2 cellular contexts compared by ENCODE assay signal in the genomic region with DNA sequence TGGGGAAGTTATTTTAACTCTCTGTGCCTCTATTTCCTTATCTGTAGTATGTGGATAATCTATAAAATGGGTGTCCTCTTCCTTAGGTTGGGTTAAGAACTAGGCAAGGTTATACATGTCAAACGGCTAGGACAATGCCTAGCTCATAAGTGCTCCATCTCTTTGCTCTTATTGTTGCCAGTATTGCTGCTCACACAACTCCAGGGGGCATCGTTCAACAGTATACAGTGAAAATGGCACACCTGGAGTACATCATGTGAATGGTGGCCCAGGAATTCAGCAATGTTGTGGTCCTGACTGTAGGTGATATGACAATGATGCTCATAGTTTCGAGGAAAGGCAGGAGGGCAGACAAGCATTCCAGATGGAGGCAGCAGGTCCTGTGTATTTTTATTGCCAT.
TF ChIP-seq lines count a peak whose summit lies in the region.

No MANE protein-coding gene starts in this region.

TF ChIP-seq in GM23338, 12 proteins besides CTCF, POLR2A, EP300 and RAD21 (continues in another document):
- no peak for TF ChIP-seq ZNF331 (CRISPR knock-in tag; IDR thresholded peaks at IDR 0.05; ENCODE audit: low read depth)
- TF ChIP-seq, protein P1, sequence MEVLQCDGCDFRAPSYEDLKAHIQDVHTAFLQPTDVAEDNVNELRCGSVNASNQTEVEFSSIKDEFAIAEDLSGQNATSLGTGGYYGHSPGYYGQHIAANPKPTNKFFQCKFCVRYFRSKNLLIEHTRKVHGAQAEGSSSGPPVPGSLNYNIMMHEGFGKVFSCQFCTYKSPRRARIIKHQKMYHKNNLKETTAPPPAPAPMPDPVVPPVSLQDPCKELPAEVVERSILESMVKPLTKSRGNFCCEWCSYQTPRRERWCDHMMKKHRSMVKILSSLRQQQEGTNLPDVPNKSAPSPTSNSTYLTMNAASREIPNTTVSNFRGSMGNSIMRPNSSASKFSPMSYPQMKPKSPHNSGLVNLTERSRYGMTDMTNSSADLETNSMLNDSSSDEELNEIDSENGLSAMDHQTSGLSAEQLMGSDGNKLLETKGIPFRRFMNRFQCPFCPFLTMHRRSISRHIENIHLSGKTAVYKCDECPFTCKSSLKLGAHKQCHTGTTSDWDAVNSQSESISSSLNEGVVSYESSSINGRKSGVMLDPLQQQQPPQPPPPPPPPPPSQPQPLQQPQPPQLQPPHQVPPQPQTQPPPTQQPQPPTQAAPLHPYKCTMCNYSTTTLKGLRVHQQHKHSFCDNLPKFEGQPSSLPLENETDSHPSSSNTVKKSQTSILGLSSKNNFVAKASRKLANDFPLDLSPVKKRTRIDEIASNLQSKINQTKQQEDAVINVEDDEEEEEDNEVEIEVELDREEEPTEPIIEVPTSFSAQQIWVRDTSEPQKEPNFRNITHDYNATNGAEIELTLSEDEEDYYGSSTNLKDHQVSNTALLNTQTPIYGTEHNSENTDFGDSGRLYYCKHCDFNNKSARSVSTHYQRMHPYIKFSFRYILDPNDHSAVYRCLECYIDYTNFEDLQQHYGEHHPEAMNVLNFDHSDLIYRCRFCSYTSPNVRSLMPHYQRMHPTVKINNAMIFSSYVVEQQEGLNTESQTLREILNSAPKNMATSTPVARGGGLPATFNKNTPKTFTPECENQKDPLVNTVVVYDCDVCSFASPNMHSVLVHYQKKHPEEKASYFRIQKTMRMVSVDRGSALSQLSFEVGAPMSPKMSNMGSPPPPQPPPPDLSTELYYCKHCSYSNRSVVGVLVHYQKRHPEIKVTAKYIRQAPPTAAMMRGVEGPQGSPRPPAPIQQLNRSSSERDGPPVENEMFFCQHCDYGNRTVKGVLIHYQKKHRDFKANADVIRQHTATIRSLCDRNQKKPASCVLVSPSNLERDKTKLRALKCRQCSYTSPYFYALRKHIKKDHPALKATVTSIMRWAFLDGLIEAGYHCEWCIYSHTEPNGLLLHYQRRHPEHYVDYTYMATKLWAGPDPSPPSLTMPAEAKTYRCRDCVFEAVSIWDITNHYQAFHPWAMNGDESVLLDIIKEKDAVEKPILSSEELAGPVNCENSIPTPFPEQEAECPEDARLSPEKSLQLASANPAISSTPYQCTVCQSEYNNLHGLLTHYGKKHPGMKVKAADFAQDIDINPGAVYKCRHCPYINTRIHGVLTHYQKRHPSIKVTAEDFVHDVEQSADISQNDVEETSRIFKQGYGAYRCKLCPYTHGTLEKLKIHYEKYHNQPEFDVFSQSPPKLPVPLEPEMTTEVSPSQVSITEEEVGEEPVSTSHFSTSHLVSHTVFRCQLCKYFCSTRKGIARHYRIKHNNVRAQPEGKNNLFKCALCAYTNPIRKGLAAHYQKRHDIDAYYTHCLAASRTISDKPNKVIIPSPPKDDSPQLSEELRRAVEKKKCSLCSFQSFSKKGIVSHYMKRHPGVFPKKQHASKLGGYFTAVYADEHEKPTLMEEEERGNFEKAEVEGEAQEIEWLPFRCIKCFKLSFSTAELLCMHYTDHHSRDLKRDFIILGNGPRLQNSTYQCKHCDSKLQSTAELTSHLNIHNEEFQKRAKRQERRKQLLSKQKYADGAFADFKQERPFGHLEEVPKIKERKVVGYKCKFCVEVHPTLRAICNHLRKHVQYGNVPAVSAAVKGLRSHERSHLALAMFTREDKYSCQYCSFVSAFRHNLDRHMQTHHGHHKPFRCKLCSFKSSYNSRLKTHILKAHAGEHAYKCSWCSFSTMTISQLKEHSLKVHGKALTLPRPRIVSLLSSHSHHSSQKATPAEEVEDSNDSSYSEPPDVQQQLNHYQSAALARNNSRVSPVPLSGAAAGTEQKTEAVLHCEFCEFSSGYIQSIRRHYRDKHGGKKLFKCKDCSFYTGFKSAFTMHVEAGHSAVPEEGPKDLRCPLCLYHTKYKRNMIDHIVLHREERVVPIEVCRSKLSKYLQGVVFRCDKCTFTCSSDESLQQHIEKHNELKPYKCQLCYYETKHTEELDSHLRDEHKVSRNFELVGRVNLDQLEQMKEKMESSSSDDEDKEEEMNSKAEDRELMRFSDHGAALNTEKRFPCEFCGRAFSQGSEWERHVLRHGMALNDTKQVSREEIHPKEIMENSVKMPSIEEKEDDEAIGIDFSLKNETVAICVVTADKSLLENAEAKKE (CRISPR knock-in tag; IDR thresholded peaks at IDR 0.05), result no peak
- TF ChIP-seq, protein P2, sequence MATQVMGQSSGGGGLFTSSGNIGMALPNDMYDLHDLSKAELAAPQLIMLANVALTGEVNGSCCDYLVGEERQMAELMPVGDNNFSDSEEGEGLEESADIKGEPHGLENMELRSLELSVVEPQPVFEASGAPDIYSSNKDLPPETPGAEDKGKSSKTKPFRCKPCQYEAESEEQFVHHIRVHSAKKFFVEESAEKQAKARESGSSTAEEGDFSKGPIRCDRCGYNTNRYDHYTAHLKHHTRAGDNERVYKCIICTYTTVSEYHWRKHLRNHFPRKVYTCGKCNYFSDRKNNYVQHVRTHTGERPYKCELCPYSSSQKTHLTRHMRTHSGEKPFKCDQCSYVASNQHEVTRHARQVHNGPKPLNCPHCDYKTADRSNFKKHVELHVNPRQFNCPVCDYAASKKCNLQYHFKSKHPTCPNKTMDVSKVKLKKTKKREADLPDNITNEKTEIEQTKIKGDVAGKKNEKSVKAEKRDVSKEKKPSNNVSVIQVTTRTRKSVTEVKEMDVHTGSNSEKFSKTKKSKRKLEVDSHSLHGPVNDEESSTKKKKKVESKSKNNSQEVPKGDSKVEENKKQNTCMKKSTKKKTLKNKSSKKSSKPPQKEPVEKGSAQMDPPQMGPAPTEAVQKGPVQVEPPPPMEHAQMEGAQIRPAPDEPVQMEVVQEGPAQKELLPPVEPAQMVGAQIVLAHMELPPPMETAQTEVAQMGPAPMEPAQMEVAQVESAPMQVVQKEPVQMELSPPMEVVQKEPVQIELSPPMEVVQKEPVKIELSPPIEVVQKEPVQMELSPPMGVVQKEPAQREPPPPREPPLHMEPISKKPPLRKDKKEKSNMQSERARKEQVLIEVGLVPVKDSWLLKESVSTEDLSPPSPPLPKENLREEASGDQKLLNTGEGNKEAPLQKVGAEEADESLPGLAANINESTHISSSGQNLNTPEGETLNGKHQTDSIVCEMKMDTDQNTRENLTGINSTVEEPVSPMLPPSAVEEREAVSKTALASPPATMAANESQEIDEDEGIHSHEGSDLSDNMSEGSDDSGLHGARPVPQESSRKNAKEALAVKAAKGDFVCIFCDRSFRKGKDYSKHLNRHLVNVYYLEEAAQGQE (IDR thresholded peaks at IDR 0.05; ENCODE audit: unreplicated experiment), result no peak
- no peak for TF ChIP-seq JUNB (IDR thresholded peaks at IDR 0.05; ENCODE audit: unreplicated experiment)
- TF ChIP-seq CREB1 (CRISPR knock-in tag; IDR thresholded peaks at IDR 0.05; ENCODE audit: low read depth), result no peak
- no peak for TF ChIP-seq EZH2 (IDR thresholded peaks at IDR 0.05; ENCODE audit: low read depth, unreplicated experiment)
- TF ChIP-seq, protein P3, sequence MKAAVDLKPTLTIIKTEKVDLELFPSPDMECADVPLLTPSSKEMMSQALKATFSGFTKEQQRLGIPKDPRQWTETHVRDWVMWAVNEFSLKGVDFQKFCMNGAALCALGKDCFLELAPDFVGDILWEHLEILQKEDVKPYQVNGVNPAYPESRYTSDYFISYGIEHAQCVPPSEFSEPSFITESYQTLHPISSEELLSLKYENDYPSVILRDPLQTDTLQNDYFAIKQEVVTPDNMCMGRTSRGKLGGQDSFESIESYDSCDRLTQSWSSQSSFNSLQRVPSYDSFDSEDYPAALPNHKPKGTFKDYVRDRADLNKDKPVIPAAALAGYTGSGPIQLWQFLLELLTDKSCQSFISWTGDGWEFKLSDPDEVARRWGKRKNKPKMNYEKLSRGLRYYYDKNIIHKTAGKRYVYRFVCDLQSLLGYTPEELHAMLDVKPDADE (IDR thresholded peaks at IDR 0.05), result no peak
- TF ChIP-seq EZH2phosphoT487 (IDR thresholded peaks at IDR 0.05; ENCODE audit: unreplicated experiment), result no peak
- TF ChIP-seq STAT1 (IDR thresholded peaks at IDR 0.05; ENCODE audit: unreplicated experiment), result no peak
- no peak for TF ChIP-seq NANOG (IDR thresholded peaks at IDR 0.05; ENCODE audit: borderline replicate concordance)

TF ChIP-seq in H1, 55 proteins besides CTCF, POLR2A, EP300 and RAD21:
- TF ChIP-seq POU5F1 (IDR thresholded peaks at IDR 0.05; ENCODE audit: low read depth, low read length) (no peak), SIRT6 (IDR thresholded peaks at IDR 0.05; ENCODE audit: low read length) (no peak), NRF1 (IDR thresholded peaks at IDR 0.05; ENCODE audit: low read depth, low read length) (no peak)
- TF ChIP-seq, protein P4, sequence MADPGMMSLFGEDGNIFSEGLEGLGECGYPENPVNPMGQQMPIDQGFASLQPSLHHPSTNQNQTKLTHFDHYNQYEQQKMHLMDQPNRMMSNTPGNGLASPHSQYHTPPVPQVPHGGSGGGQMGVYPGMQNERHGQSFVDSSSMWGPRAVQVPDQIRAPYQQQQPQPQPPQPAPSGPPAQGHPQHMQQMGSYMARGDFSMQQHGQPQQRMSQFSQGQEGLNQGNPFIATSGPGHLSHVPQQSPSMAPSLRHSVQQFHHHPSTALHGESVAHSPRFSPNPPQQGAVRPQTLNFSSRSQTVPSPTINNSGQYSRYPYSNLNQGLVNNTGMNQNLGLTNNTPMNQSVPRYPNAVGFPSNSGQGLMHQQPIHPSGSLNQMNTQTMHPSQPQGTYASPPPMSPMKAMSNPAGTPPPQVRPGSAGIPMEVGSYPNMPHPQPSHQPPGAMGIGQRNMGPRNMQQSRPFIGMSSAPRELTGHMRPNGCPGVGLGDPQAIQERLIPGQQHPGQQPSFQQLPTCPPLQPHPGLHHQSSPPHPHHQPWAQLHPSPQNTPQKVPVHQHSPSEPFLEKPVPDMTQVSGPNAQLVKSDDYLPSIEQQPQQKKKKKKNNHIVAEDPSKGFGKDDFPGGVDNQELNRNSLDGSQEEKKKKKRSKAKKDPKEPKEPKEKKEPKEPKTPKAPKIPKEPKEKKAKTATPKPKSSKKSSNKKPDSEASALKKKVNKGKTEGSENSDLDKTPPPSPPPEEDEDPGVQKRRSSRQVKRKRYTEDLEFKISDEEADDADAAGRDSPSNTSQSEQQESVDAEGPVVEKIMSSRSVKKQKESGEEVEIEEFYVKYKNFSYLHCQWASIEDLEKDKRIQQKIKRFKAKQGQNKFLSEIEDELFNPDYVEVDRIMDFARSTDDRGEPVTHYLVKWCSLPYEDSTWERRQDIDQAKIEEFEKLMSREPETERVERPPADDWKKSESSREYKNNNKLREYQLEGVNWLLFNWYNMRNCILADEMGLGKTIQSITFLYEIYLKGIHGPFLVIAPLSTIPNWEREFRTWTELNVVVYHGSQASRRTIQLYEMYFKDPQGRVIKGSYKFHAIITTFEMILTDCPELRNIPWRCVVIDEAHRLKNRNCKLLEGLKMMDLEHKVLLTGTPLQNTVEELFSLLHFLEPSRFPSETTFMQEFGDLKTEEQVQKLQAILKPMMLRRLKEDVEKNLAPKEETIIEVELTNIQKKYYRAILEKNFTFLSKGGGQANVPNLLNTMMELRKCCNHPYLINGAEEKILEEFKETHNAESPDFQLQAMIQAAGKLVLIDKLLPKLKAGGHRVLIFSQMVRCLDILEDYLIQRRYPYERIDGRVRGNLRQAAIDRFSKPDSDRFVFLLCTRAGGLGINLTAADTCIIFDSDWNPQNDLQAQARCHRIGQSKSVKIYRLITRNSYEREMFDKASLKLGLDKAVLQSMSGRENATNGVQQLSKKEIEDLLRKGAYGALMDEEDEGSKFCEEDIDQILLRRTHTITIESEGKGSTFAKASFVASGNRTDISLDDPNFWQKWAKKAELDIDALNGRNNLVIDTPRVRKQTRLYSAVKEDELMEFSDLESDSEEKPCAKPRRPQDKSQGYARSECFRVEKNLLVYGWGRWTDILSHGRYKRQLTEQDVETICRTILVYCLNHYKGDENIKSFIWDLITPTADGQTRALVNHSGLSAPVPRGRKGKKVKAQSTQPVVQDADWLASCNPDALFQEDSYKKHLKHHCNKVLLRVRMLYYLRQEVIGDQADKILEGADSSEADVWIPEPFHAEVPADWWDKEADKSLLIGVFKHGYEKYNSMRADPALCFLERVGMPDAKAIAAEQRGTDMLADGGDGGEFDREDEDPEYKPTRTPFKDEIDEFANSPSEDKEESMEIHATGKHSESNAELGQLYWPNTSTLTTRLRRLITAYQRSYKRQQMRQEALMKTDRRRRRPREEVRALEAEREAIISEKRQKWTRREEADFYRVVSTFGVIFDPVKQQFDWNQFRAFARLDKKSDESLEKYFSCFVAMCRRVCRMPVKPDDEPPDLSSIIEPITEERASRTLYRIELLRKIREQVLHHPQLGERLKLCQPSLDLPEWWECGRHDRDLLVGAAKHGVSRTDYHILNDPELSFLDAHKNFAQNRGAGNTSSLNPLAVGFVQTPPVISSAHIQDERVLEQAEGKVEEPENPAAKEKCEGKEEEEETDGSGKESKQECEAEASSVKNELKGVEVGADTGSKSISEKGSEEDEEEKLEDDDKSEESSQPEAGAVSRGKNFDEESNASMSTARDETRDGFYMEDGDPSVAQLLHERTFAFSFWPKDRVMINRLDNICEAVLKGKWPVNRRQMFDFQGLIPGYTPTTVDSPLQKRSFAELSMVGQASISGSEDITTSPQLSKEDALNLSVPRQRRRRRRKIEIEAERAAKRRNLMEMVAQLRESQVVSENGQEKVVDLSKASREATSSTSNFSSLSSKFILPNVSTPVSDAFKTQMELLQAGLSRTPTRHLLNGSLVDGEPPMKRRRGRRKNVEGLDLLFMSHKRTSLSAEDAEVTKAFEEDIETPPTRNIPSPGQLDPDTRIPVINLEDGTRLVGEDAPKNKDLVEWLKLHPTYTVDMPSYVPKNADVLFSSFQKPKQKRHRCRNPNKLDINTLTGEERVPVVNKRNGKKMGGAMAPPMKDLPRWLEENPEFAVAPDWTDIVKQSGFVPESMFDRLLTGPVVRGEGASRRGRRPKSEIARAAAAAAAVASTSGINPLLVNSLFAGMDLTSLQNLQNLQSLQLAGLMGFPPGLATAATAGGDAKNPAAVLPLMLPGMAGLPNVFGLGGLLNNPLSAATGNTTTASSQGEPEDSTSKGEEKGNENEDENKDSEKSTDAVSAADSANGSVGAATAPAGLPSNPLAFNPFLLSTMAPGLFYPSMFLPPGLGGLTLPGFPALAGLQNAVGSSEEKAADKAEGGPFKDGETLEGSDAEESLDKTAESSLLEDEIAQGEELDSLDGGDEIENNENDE (IDR thresholded peaks at IDR 0.05; ENCODE audit: insufficient replicate concordance, low read length), result no peak
